In genomic region chr6:105066233-105066632, GRCh38 we compare ENCODE assay signal across 1 cellular context.
A peak's percentile ranks its signal among the peaks of the same experiment; 100 is the strongest.
TF ChIP-seq lines count a peak whose summit lies in the region.

No MANE protein-coding gene starts in this region.

TF ChIP-seq in HepG2, 621 proteins besides CTCF, POLR2A, EP300 and RAD21 (continued from another document):
- TF ChIP-seq HNF1A (IDR thresholded peaks at IDR 0.05; ENCODE audit: low read depth) (0 out of 2 replicates have a peak, but pooled peaks have one; percentile 41), HNF1A (CRISPR knock-in tag; IDR thresholded peaks at IDR 0.05; ENCODE audit: borderline replicate concordance) (no peak), HMG20A (CRISPR knock-in tag; IDR thresholded peaks at IDR 0.05; ENCODE audit: borderline replicate concordance) (peak; percentile 62; the same call in 1 of the 2 replicates), ETS1 (CRISPR knock-in tag; IDR thresholded peaks at IDR 0.05) (no peak), SMARCC2 (IDR thresholded peaks at IDR 0.05) (no peak), SMAD1 (CRISPR knock-in tag; IDR thresholded peaks at IDR 0.05; ENCODE audit: borderline replicate concordance, low read depth) (no peak), ISL2 (CRISPR knock-in tag; IDR thresholded peaks at IDR 0.05) (peak; percentile 97), MEF2D (CRISPR knock-in tag; IDR thresholded peaks at IDR 0.05) (peak; percentile 84; the same call in 1 of the 2 replicates), SATB2 (CRISPR knock-in tag; IDR thresholded peaks at IDR 0.05) (no peak), PAF1 (CRISPR knock-in tag; IDR thresholded peaks at IDR 0.05) (no peak), TBP (CRISPR knock-in tag; IDR thresholded peaks at IDR 0.05) (no peak), NR2F2 (IDR thresholded peaks at IDR 0.05; ENCODE audit: borderline replicate concordance, low read depth) (peak; percentile 91), ATAD3A (CRISPR knock-in tag; IDR thresholded peaks at IDR 0.05) (no peak), ZKSCAN8 (CRISPR knock-in tag; IDR thresholded peaks at IDR 0.05; ENCODE audit: borderline replicate concordance) (no peak), GTF2F1 (IDR thresholded peaks at IDR 0.05; ENCODE audit: low read length) (no peak), NKX3-1 (CRISPR knock-in tag; IDR thresholded peaks at IDR 0.05) (no peak), ZBTB1 (CRISPR knock-in tag; IDR thresholded peaks at IDR 0.05; ENCODE audit: borderline replicate concordance) (no peak), ZFY (CRISPR knock-in tag; IDR thresholded peaks at IDR 0.05) (no peak), MIXL1 (CRISPR knock-in tag; IDR thresholded peaks at IDR 0.05) (peak; percentile 68), MED1 (CRISPR knock-in tag; IDR thresholded peaks at IDR 0.05) (peak; percentile 39; the same call in 1 of the 2 replicates)
- TF ChIP-seq, protein P1, sequence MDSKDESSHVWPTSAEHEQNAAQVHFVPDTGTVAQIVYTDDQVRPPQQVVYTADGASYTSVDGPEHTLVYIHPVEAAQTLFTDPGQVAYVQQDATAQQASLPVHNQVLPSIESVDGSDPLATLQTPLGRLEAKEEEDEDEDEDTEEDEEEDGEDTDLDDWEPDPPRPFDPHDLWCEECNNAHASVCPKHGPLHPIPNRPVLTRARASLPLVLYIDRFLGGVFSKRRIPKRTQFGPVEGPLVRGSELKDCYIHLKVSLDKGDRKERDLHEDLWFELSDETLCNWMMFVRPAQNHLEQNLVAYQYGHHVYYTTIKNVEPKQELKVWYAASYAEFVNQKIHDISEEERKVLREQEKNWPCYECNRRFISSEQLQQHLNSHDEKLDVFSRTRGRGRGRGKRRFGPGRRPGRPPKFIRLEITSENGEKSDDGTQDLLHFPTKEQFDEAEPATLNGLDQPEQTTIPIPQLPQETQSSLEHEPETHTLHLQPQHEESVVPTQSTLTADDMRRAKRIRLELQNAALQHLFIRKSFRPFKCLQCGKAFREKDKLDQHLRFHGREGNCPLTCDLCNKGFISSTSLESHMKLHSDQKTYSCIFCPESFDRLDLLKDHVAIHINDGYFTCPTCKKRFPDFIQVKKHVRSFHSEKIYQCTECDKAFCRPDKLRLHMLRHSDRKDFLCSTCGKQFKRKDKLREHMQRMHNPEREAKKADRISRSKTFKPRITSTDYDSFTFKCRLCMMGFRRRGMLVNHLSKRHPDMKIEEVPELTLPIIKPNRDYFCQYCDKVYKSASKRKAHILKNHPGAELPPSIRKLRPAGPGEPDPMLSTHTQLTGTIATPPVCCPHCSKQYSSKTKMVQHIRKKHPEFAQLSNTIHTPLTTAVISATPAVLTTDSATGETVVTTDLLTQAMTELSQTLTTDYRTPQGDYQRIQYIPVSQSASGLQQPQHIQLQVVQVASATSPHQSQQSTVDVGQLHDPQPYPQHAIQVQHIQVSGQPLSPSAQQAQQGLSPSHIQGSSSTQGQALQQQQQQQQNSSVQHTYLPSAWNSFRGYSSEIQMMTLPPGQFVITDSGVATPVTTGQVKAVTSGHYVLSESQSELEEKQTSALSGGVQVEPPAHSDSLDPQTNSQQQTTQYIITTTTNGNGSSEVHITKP (CRISPR knock-in tag; IDR thresholded peaks at IDR 0.05; ENCODE audit: low read depth), result no peak
- TF ChIP-seq, protein P2, sequence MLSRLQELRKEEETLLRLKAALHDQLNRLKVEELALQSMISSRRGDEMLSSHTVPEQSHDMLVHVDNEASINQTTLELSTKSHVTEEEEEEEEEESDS (CRISPR knock-in tag; IDR thresholded peaks at IDR 0.05; ENCODE audit: borderline replicate concordance), result no peak
- TF ChIP-seq, protein P3, sequence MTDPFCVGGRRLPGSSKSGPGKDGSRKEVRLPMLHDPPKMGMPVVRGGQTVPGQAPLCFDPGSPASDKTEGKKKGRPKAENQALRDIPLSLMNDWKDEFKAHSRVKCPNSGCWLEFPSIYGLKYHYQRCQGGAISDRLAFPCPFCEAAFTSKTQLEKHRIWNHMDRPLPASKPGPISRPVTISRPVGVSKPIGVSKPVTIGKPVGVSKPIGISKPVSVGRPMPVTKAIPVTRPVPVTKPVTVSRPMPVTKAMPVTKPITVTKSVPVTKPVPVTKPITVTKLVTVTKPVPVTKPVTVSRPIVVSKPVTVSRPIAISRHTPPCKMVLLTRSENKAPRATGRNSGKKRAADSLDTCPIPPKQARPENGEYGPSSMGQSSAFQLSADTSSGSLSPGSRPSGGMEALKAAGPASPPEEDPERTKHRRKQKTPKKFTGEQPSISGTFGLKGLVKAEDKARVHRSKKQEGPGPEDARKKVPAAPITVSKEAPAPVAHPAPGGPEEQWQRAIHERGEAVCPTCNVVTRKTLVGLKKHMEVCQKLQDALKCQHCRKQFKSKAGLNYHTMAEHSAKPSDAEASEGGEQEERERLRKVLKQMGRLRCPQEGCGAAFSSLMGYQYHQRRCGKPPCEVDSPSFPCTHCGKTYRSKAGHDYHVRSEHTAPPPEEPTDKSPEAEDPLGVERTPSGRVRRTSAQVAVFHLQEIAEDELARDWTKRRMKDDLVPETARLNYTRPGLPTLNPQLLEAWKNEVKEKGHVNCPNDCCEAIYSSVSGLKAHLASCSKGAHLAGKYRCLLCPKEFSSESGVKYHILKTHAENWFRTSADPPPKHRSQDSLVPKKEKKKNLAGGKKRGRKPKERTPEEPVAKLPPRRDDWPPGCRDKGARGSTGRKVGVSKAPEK (CRISPR knock-in tag; IDR thresholded peaks at IDR 0.05; ENCODE audit: borderline replicate concordance), result no peak
- TF ChIP-seq, protein P4, sequence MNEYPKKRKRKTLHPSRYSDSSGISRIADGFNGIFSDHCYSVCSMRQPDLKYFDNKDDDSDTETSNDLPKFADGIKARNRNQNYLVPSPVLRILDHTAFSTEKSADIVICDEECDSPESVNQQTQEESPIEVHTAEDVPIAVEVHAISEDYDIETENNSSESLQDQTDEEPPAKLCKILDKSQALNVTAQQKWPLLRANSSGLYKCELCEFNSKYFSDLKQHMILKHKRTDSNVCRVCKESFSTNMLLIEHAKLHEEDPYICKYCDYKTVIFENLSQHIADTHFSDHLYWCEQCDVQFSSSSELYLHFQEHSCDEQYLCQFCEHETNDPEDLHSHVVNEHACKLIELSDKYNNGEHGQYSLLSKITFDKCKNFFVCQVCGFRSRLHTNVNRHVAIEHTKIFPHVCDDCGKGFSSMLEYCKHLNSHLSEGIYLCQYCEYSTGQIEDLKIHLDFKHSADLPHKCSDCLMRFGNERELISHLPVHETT (CRISPR knock-in tag; conservative IDR thresholded peaks at IDR 0.05), result no peak
- TF ChIP-seq, protein P5, sequence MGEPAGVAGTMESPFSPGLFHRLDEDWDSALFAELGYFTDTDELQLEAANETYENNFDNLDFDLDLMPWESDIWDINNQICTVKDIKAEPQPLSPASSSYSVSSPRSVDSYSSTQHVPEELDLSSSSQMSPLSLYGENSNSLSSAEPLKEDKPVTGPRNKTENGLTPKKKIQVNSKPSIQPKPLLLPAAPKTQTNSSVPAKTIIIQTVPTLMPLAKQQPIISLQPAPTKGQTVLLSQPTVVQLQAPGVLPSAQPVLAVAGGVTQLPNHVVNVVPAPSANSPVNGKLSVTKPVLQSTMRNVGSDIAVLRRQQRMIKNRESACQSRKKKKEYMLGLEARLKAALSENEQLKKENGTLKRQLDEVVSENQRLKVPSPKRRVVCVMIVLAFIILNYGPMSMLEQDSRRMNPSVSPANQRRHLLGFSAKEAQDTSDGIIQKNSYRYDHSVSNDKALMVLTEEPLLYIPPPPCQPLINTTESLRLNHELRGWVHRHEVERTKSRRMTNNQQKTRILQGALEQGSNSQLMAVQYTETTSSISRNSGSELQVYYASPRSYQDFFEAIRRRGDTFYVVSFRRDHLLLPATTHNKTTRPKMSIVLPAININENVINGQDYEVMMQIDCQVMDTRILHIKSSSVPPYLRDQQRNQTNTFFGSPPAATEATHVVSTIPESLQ (CRISPR knock-in tag; conservative IDR thresholded peaks at IDR 0.05), result no peak
